Comparison of ENCODE assay signal across 22 cellular contexts in genomic region chr21:15740383-15740782, GRCh38. TPM values are rescaled to one million over a fixed set of nuclear protein-coding genes. Genes with fewer than 3 reads are reported as not detected.
DNase-seq lines count a peak whose midpoint lies in the region; ATAC-seq, FAIRE-seq and TF ChIP-seq lines count a peak whose summit lies in the region.
"Had no signal": no experiment of that assay in that cellular context is flagged by ENCODE, and none has a peak within 500 bp of the region (broad histone marks: within the 10 kb centered on the region; RNA-seq: fewer than 3 reads in every experiment).

No MANE protein-coding gene starts in this region.

- ATAC-seq in A549 (no peak), HG03565 (IDR thresholded peaks at IDR 0.05; ENCODE audit: unreplicated experiment) (no peak)
- ATAC-seq in activated T-helper 17 cell treated with anti-CD3 and anti-CD28 coated beads, Interleukin-2, amount 50 U/mL, for 72 hours (replicated peaks), result no peak
- ATAC-seq: CD8-positive, alpha-beta T cell had no signal

- TF ChIP-seq CTCF in A549 (IDR thresholded peaks at IDR 0.05) (no peak), mesothelial cell of epicardium (IDR thresholded peaks at IDR 0.05; ENCODE audit: unreplicated experiment) (no peak), esophagus muscularis mucosa (IDR thresholded peaks at IDR 0.05) (no peak)

- intact Hi-C loops in esophagus muscularis mucosa (cut with DNase I), result no loop called here

- CTCF ChIA-PET in A549 (lab: Yijun Ruan, JAX), result no interaction called here
- CTCF ChIA-PET in CD8-positive, alpha-beta memory T cell (lab: Charles Lee), result no interaction called here

- POLR2A ChIA-PET in A549 (lab: Yijun Ruan, JAX), result no interaction called here
- POLR2A ChIA-PET in CD8-positive, alpha-beta memory T cell (lab: Charles Lee), result no interaction called here

- H3K4me1 ChIP-seq in A549 (peaks cover 68% of the 10 kb centered on the region), esophagus muscularis mucosa (peaks cover 47 to 82% (median 77%) of the 10 kb centered on the region in 4 donors)
- H3K4me1 ChIP-seq in CD8-positive, alpha-beta memory T cell (ENCODE audit: insufficient read depth, low read length), result peaks cover 79% of the 10 kb centered on the region

- peak overlapping the region in 1 of 2 experiments; percentile 37; a peak in 1 of 6 replicates for H3K27ac ChIP-seq in A549
- no peak overlapping the region for H3K27ac ChIP-seq in CD8-positive, alpha-beta memory T cell (ENCODE audit: low read depth, low read length)
- no peak overlapping the region for H3K27ac ChIP-seq in esophagus muscularis mucosa (replicated peaks in 1 of 4)

- H3K27me3 ChIP-seq in CD8-positive, alpha-beta memory T cell (ENCODE audit: insufficient read depth, low read length, poor library complexity, severe bottlenecking), result no peaks in the 10 kb centered on the region
- no peaks in the 10 kb centered on the region for H3K27me3 ChIP-seq in esophagus muscularis mucosa

- H3K36me3 Mint-ChIP-seq in CD8-positive, alpha-beta memory T cell, result peaks cover 0 to 22% (median 7%) of the 10 kb centered on the region in 3 donors
- H3K36me3 Mint-ChIP-seq in activated T-helper 17 cell treated with anti-CD3 and anti-CD28 coated beads, Interleukin-2, amount 50 U/mL, for 72 hours (ENCODE audit: low read depth), result no peaks in the 10 kb centered on the region
- peaks cover 30% of the 10 kb centered on the region for H3K36me3 Mint-ChIP-seq in mesothelial cell of epicardium

- peaks cover 86 to 99% (median 99%) of the 10 kb centered on the region in 3 donors for H3K4me1 Mint-ChIP-seq in CD8-positive, alpha-beta memory T cell
- H3K4me1 Mint-ChIP-seq in activated T-helper 17 cell treated with anti-CD3 and anti-CD28 coated beads, Interleukin-2, amount 50 U/mL, for 72 hours, result peaks cover 56% of the 10 kb centered on the region
- H3K4me1 Mint-ChIP-seq in mesothelial cell of epicardium, result peaks cover 55% of the 10 kb centered on the region

- H3K9me3 ChIP-seq in A549, result no peaks in the 10 kb centered on the region
- H3K9me3 ChIP-seq in CD8-positive, alpha-beta memory T cell (ENCODE audit: low read length), result no peaks in the 10 kb centered on the region
- H3K9me3 ChIP-seq in esophagus muscularis mucosa, result no peaks in the 10 kb centered on the region

- no peak for FAIRE-seq in A549 (lab: Jason Lieb, UNC)
- FAIRE-seq: D721Med, G401.6, GM12892, H1 had no signal

- H3K9me3 Mint-ChIP-seq in CD8-positive, alpha-beta memory T cell, result no peaks in the 10 kb centered on the region
- H3K9me3 Mint-ChIP-seq in activated T-helper 17 cell treated with anti-CD3 and anti-CD28 coated beads, Interleukin-2, amount 50 U/mL, for 72 hours, result peaks cover 3% of the 10 kb centered on the region
- H3K9me3 Mint-ChIP-seq in mesothelial cell of epicardium, result peaks cover 19% of the 10 kb centered on the region
- H3K9me3 Mint-ChIP-seq: CD8-positive, alpha-beta T cell had no signal

- no peak for TF ChIP-seq EP300 in A549 (IDR thresholded peaks at IDR 0.05)
- no peak for TF ChIP-seq EP300 in esophagus muscularis mucosa (IDR thresholded peaks at IDR 0.05)

- H3K36me3 ChIP-seq in CD8-positive, alpha-beta memory T cell (ENCODE audit: insufficient read depth, low read length), result no peaks in the 10 kb centered on the region
- H3K36me3 ChIP-seq in esophagus muscularis mucosa, result no peaks in the 10 kb centered on the region

- H3K27me3 Mint-ChIP-seq in CD8-positive, alpha-beta memory T cell, result no peaks in the 10 kb centered on the region
- H3K27me3 Mint-ChIP-seq in activated T-helper 17 cell treated with anti-CD3 and anti-CD28 coated beads, Interleukin-2, amount 50 U/mL, for 72 hours, result no peaks in the 10 kb centered on the region
- H3K27me3 Mint-ChIP-seq in mesothelial cell of epicardium (ENCODE audit: low read depth), result no peaks in the 10 kb centered on the region
- H3K27me3 Mint-ChIP-seq: B cell had no signal

- no peak for DNase-seq in A549 (ENCODE audit: low read depth in 1 of 2, low spot score in 1 of 2)
- DNase-seq in CD8-positive, alpha-beta memory T cell, result no peak
- no peak for DNase-seq in mesothelial cell of epicardium (ENCODE audit: low spot score in 2 of 2, unreplicated experiment in 2 of 2)
- no peak for DNase-seq in DMS114 treated with DMSO at 0.1 percent for 48 hours (lab: John Stamatoyannopoulos, UW; ENCODE audit: unreplicated experiment)
- no peak for DNase-seq in esophagus muscularis mucosa (ENCODE audit: extremely low spot score)
- DNase-seq in DMS53 (lab: John Stamatoyannopoulos, UW), result no peak
- DNase-seq: ACHN; CD8-positive, alpha-beta T cell; DND-41; NCI-H187 treated with DMSO at 0.1 percent for 48 hours; NCI-H2171; NCI-H446; NK-92 treated with Interleukin-12 subunit alpha and Interleukin-12 subunit beta, amount 100 ng/mL, for 24 hours; RPMI8226; SIG-M5 had no signal

- H3K4me3 ChIP-seq in A549 (no peak overlapping the region), esophagus muscularis mucosa (no peak overlapping the region)
- no peak overlapping the region for H3K4me3 ChIP-seq in CD8-positive, alpha-beta memory T cell (ENCODE audit: low read length)

- H3K27ac Mint-ChIP-seq in CD8-positive, alpha-beta memory T cell, result peak overlapping the region in 5 of 8 donors; percentile 11 to 76 (median 51)
- peak overlapping the region; percentile 81 for H3K27ac Mint-ChIP-seq in activated T-helper 17 cell treated with anti-CD3 and anti-CD28 coated beads, Interleukin-2, amount 50 U/mL, for 72 hours
- H3K27ac Mint-ChIP-seq in mesothelial cell of epicardium, result peak overlapping the region; percentile 66
- H3K27ac Mint-ChIP-seq: CD8-positive, alpha-beta T cell had no signal

- H3K4me2 ChIP-seq in A549, result peak overlapping the region; percentile 78

- no peak for TF ChIP-seq RAD21 in A549 (conservative IDR thresholded peaks at IDR 0.05 in 1 of 2, IDR thresholded peaks at IDR 0.05 in 1 of 2)

- WGBS in A549 (ENCODE audit: missing lambda C conversion rate), result 76% methylated on average over 3 of the region's 3 CpGs
- WGBS in esophagus muscularis mucosa, result 88% methylated on average over 3 of the region's 3 CpGs

- H3K4me3 Mint-ChIP-seq in CD8-positive, alpha-beta memory T cell, result peak overlapping the region in 5 of 7 donors; percentile 25 to 68 (median 33)
- peak overlapping the region; percentile 82 for H3K4me3 Mint-ChIP-seq in activated T-helper 17 cell treated with anti-CD3 and anti-CD28 coated beads, Interleukin-2, amount 50 U/mL, for 72 hours
- H3K4me3 Mint-ChIP-seq in mesothelial cell of epicardium, result no peak overlapping the region
- H3K4me3 Mint-ChIP-seq: B cell; CD8-positive, alpha-beta T cell had no signal

- no peak for TF ChIP-seq POLR2A in A549 (IDR thresholded peaks at IDR 0.05; ENCODE audit: low read length)
- no peak for TF ChIP-seq POLR2A in esophagus muscularis mucosa (IDR thresholded peaks at IDR 0.05; ENCODE audit: low read depth)

TF ChIP-seq in A549, 52 proteins besides CTCF, POLR2A, EP300 and RAD21 (continues in another document):
- TF ChIP-seq ESRRA (IDR thresholded peaks at IDR 0.05; ENCODE audit: borderline replicate concordance, low read length), result no peak
- no peak for TF ChIP-seq HEYL (CRISPR knock-in tag; IDR thresholded peaks at IDR 0.05)
- TF ChIP-seq CEBPB (IDR thresholded peaks at IDR 0.05), result no peak
- no peak for TF ChIP-seq EHF (CRISPR knock-in tag; IDR thresholded peaks at IDR 0.05)
- TF ChIP-seq EHMT2 (IDR thresholded peaks at IDR 0.05; ENCODE audit: low read depth), result no peak
- no peak for TF ChIP-seq NR3C1 (IDR thresholded peaks at IDR 0.05)
- TF ChIP-seq FOSL2 (IDR thresholded peaks at IDR 0.05), result no peak
- no peak for TF ChIP-seq FOSL2 (CRISPR knock-in tag; IDR thresholded peaks at IDR 0.05)
- TF ChIP-seq FOSB (CRISPR knock-in tag; IDR thresholded peaks at IDR 0.05), result no peak
- no peak for TF ChIP-seq CBX8 (IDR thresholded peaks at IDR 0.05)
- TF ChIP-seq, protein P1, sequence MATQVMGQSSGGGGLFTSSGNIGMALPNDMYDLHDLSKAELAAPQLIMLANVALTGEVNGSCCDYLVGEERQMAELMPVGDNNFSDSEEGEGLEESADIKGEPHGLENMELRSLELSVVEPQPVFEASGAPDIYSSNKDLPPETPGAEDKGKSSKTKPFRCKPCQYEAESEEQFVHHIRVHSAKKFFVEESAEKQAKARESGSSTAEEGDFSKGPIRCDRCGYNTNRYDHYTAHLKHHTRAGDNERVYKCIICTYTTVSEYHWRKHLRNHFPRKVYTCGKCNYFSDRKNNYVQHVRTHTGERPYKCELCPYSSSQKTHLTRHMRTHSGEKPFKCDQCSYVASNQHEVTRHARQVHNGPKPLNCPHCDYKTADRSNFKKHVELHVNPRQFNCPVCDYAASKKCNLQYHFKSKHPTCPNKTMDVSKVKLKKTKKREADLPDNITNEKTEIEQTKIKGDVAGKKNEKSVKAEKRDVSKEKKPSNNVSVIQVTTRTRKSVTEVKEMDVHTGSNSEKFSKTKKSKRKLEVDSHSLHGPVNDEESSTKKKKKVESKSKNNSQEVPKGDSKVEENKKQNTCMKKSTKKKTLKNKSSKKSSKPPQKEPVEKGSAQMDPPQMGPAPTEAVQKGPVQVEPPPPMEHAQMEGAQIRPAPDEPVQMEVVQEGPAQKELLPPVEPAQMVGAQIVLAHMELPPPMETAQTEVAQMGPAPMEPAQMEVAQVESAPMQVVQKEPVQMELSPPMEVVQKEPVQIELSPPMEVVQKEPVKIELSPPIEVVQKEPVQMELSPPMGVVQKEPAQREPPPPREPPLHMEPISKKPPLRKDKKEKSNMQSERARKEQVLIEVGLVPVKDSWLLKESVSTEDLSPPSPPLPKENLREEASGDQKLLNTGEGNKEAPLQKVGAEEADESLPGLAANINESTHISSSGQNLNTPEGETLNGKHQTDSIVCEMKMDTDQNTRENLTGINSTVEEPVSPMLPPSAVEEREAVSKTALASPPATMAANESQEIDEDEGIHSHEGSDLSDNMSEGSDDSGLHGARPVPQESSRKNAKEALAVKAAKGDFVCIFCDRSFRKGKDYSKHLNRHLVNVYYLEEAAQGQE (IDR thresholded peaks at IDR 0.05), result no peak
- no peak for TF ChIP-seq RFX5 (IDR thresholded peaks at IDR 0.05)
- no peak for TF ChIP-seq SREBF2 (IDR thresholded peaks at IDR 0.05)
- TF ChIP-seq KDM5A (IDR thresholded peaks at IDR 0.05), result no peak

RNA-seq across cellular contexts. Expression of gene USP25, which starts 10.6 kb away (rescaled TPM):
- polyA plus RNA-seq in A549 (2011; rRNA removed) (32.2 and 33.5 TPM in 2 replicates), A549 (2017; fragmentation: RNase III; extraction: RNeasy Plus Mini Kit Qiagen cat#74134 plus additional on column Dnase treatment) (14.5 to 18.1 TPM (median 15.3 TPM) in 3 replicates)
- polyA plus RNA-seq in A549 (2012; cell fraction: cytosol; rRNA removed), result 3.9 and 4.7 TPM in 2 replicates
- 1.9 and 3.2 TPM in 2 replicates for polyA plus RNA-seq in A549 (2012; cell fraction: nucleus; rRNA removed)
- 34.9 and 40.2 TPM in 2 replicates for polyA minus RNA-seq in A549 (2011; rRNA and poly(A)+ RNA removed)
- total RNA-seq in CD8-positive, alpha-beta memory T cell, result 10 to 100 TPM; 32.9 to 36.1 TPM
- 29.0 TPM for polyA plus RNA-seq in CD8-positive, alpha-beta memory T cell
- 10 to 100 TPM; 21.3 to 35.3 TPM for total RNA-seq in activated T-helper 17 cell treated with anti-CD3 and anti-CD28 coated beads, Interleukin-2, amount 50 U/mL, for 72 hours
- total RNA-seq in mesothelial cell of epicardium (82.8 to 89.2 TPM (median 88.1 TPM) in 3 replicates), esophagus muscularis mucosa (10 to 100 TPM; 48.2 to 75.1 (median 60.0) TPM)
